8 cellular contexts compared by ENCODE assay signal in genomic region chr19:4633140-4633967, GRCh38. TPM values are rescaled to one million over a fixed set of nuclear protein-coding genes. Genes with fewer than 3 reads are reported as not detected.
A peak's percentile ranks its signal among the peaks of the same experiment; 100 is the strongest.
DNase-seq lines count a peak whose midpoint lies in the region; ATAC-seq, FAIRE-seq and TF ChIP-seq lines count a peak whose summit lies in the region.

No MANE protein-coding gene starts in this region.

- DNase-seq in AG09309 (ENCODE audit: low read depth) (no peak), GM18507 (ENCODE audit: extremely low spot score, insufficient read length, low read depth) (peak; percentile 33), NCI-H748 treated with DMSO at 0.1 percent for 48 hours (lab: John Stamatoyannopoulos, UW) (peak; percentile 13), epithelial cell of esophagus (ENCODE audit: low read depth) (peak; percentile 87), mucosa of descending colon (peak in 2 of 3 donors; percentile 59 to 60), tibial nerve (ENCODE audit: low spot score in 2 of 2) (peak in 1 of 2 donors; percentile 56)
- peak; percentile 56 for DNase-seq in activated CD4-positive, alpha-beta T cell treated with anti-CD3 and anti-CD28 coated beads, Interleukin-2, amount 10 ng/mL, durations not matched to agents 7 days and 5 days

- intact Hi-C loops in mucosa of descending colon (cut with DNase I, micrococcal nuclease), result no loop called here

- H3K27me3 Mint-ChIP-seq in activated CD4-positive, alpha-beta T cell treated with anti-CD3 and anti-CD28 coated beads, Interleukin-2, amount 10 ng/mL, durations not matched to agents 7 days and 5 days, result no peaks in the 10 kb centered on the region

- no peak for TF ChIP-seq EP300 in tibial nerve (IDR thresholded peaks at IDR 0.05)

- no peaks in the 10 kb centered on the region for H3K36me3 Mint-ChIP-seq in activated CD4-positive, alpha-beta T cell treated with anti-CD3 and anti-CD28 coated beads, Interleukin-2, amount 10 ng/mL, durations not matched to agents 7 days and 5 days (ENCODE audit: low read depth)

- H3K27ac ChIP-seq in tibial nerve, result no peak overlapping the region

- ATAC-seq in mucosa of descending colon (peak; percentile 87), GM19467 (IDR thresholded peaks at IDR 0.05; ENCODE audit: unreplicated experiment) (no peak)

- no peaks in the 10 kb centered on the region for H3K27me3 ChIP-seq in tibial nerve

- H3K9me3 Mint-ChIP-seq in activated CD4-positive, alpha-beta T cell treated with anti-CD3 and anti-CD28 coated beads, Interleukin-2, amount 10 ng/mL, durations not matched to agents 7 days and 5 days, result no peaks in the 10 kb centered on the region

- H3K36me3 ChIP-seq in mucosa of descending colon (ENCODE audit: low read depth) (no peaks in the 10 kb centered on the region), tibial nerve (no peaks in the 10 kb centered on the region)

- 45 to 51% methylated on average over 14 of the region's 14 CpGs for WGBS in tibial nerve, 2 donors

- H3K27ac Mint-ChIP-seq in activated CD4-positive, alpha-beta T cell treated with anti-CD3 and anti-CD28 coated beads, Interleukin-2, amount 10 ng/mL, durations not matched to agents 7 days and 5 days, result no peak overlapping the region

- H3K4me1 ChIP-seq in mucosa of descending colon (ENCODE audit: low read depth), result peaks cover 9% of the 10 kb centered on the region
- H3K4me1 ChIP-seq in tibial nerve, result peaks cover 0 to 26% (median 14%) of the 10 kb centered on the region in 4 donors

- CTCF ChIA-PET in activated CD4-positive, alpha-beta T cell treated with anti-CD3 and anti-CD28 coated beads, Interleukin-2, amount 10 ng/mL, durations not matched to agents 7 days and 5 days (lab: Charles Lee), result interaction anchor here (0.8 to 3.1 kb wide), 10 partner anchors 11 to 108 kb away, joined by 3 to 10 read pairs (median 4); no protein-coding TSS in a partner anchor

- H3K9me3 ChIP-seq in mucosa of descending colon (no peaks in the 10 kb centered on the region), tibial nerve (no peaks in the 10 kb centered on the region)

- POLR2A ChIA-PET in activated CD4-positive, alpha-beta T cell treated with anti-CD3 and anti-CD28 coated beads, Interleukin-2, amount 10 ng/mL, durations not matched to agents 7 days and 5 days (lab: Charles Lee), result interaction anchor here (0.5 to 0.6 kb wide), 2 partner anchors 65 to 320 kb away, joined by 4 to 11 read pairs; no protein-coding TSS in a partner anchor

- FAIRE-seq in GM18507 (lab: Jason Lieb, UNC), result peak; percentile 15

- H3K4me1 Mint-ChIP-seq in activated CD4-positive, alpha-beta T cell treated with anti-CD3 and anti-CD28 coated beads, Interleukin-2, amount 10 ng/mL, durations not matched to agents 7 days and 5 days, result peaks cover 24% of the 10 kb centered on the region

- peak; percentile 86 for TF ChIP-seq CTCF in AG09309 (IDR thresholded peaks at IDR 0.05; ENCODE audit: control insufficient read depth, insufficient read depth, low read depth, low read length, missing control alignments)
- peak; percentile 88 for TF ChIP-seq CTCF in epithelial cell of esophagus (IDR thresholded peaks at IDR 0.05; ENCODE audit: insufficient read depth, low read depth, low read length, missing control alignments)
- TF ChIP-seq CTCF in mucosa of descending colon (IDR thresholded peaks at IDR 0.05), result peak; percentile 66
- TF ChIP-seq CTCF in tibial nerve (IDR thresholded peaks at IDR 0.05), result peak; percentile 48 to 76 (median 51)

- H3K4me3 Mint-ChIP-seq in activated CD4-positive, alpha-beta T cell treated with anti-CD3 and anti-CD28 coated beads, Interleukin-2, amount 10 ng/mL, durations not matched to agents 7 days and 5 days, result no peak overlapping the region

- no peak overlapping the region for H3K4me3 ChIP-seq in AG09309 (ENCODE audit: control insufficient read depth, low read depth, low read length)
- no peak overlapping the region for H3K4me3 ChIP-seq in epithelial cell of esophagus (ENCODE audit: low read length)
- no peak overlapping the region for H3K4me3 ChIP-seq in mucosa of descending colon
- H3K4me3 ChIP-seq in tibial nerve, result no peak overlapping the region

- TF ChIP-seq POLR2A in tibial nerve (IDR thresholded peaks at IDR 0.05), result no peak

RNA-seq across cellular contexts. Expression of gene TNFAIP8L1, which starts 6.0 kb away (rescaled TPM):
- total RNA-seq in activated CD4-positive, alpha-beta T cell treated with anti-CD3 and anti-CD28 coated beads, Interleukin-2, amount 10 ng/mL, durations not matched to agents 7 days and 5 days, result 10 to 100 TPM; 19.6 to 21.9 TPM
- total RNA-seq in mucosa of descending colon, result 10 to 100 TPM in 2 of 3 donors, 1 to 10 TPM in 1; 5.1 to 47.6 (median 10.7) TPM
- 1 to 10 TPM; 7.3 to 8.8 (median 8.4) TPM for total RNA-seq in tibial nerve

RNA-seq across cellular contexts. Expression of gene MYDGF, which starts 36.8 kb away (rescaled TPM):
- total RNA-seq in activated CD4-positive, alpha-beta T cell treated with anti-CD3 and anti-CD28 coated beads, Interleukin-2, amount 10 ng/mL, durations not matched to agents 7 days and 5 days, result 10 to 100 TPM; 36.2 to 45.3 TPM
- total RNA-seq in mucosa of descending colon (10 to 100 TPM; 50.2 to 85.9 (median 54.8) TPM), tibial nerve (10 to 100 TPM; 33.5 to 48.7 (median 41.5) TPM)
